Comparison of ENCODE assay signal across 18 cellular contexts in the genomic region with DNA sequence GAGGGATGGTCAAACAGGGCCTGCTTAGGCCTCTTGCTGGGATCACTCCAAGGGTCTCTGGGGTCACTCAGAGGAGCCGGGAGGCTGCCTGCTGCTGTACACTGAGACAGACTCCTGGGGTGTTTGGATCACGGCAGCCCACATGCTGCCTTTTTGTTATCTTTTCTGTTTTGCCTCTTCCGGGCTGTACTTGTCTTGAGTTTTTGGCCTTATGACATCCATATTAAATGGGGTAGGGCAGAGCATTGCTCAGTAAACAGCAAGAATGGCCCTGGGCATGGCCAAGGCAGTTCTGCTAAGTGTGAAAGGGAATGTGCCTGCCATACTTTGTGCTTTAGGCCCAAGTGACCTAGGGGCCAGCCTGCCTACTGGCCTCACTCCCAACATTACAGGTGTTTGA. TPM values are rescaled to one million over a fixed set of nuclear protein-coding genes. Genes with fewer than 3 reads are reported as not detected.
DNase-seq lines count a peak whose midpoint lies in the region; ATAC-seq and TF ChIP-seq lines count a peak whose summit lies in the region.
"Had no signal": no experiment of that assay in that cellular context is flagged by ENCODE, and none has a peak within 500 bp of the region (broad histone marks: within the 10 kb centered on the region; RNA-seq: fewer than 3 reads in every experiment).

No MANE protein-coding gene starts in this region.

- H3K36me3 ChIP-seq in parathyroid adenoma (ENCODE audit: control insufficient read depth, insufficient read depth, low read length): no peaks in the 10 kb centered on the region
- H3K36me3 ChIP-seq: ascending aorta, BLaER1, left lung, right lobe of liver had no signal

- H3K27me3 ChIP-seq in parathyroid adenoma (ENCODE audit: control insufficient read depth, insufficient read depth, low read length): no peaks in the 10 kb centered on the region
- H3K27me3 ChIP-seq: ascending aorta, BLaER1, right lobe of liver, testis had no signal

- no peak overlapping the region for H3K4me2 ChIP-seq in parathyroid adenoma (ENCODE audit: low read length)
- H3K4me2 ChIP-seq: BLaER1 had no signal

- peaks cover 2% of the 10 kb centered on the region for H3K9me3 ChIP-seq in iPS-18c (ENCODE audit: control insufficient read depth, insufficient read depth, low read length)
- no peaks in the 10 kb centered on the region for H3K9me3 ChIP-seq in parathyroid adenoma (ENCODE audit: control insufficient read depth, low read length)
- H3K9me3 ChIP-seq: ascending aorta, left lung, right lobe of liver, testis had no signal

- peak overlapping the region; percentile 94 for H2AFZ ChIP-seq in parathyroid adenoma

- peak overlapping the region; percentile 80 for H3K27ac ChIP-seq in angular gyrus (ENCODE audit: low read depth, low read length)
- no peak overlapping the region for H3K27ac ChIP-seq in parathyroid adenoma
- H3K27ac ChIP-seq: ascending aorta, BLaER1, left lung, right lobe of liver, testis had no signal

- ATAC-seq in activated CD8-positive, alpha-beta memory T cell treated with anti-CD3 and anti-CD28 coated beads, Interleukin-2, amount 10 ng/mL, durations not matched to agents 7 days and 5 days: no peak
- no peak for ATAC-seq in activated T-cell treated with anti-CD3 and anti-CD28 coated beads, Interleukin-2, amount 50 U/mL, for 72 hours (replicated peaks in 1 of 2)
- no peak for ATAC-seq in GM18519 (IDR thresholded peaks at IDR 0.05; ENCODE audit: low FRiP score, unreplicated experiment)
- ATAC-seq: HCT116 had no signal

- no peaks in the 10 kb centered on the region for H3K9me3 Mint-ChIP-seq in activated CD8-positive, alpha-beta memory T cell treated with anti-CD3 and anti-CD28 coated beads, Interleukin-2, amount 10 ng/mL, durations not matched to agents 7 days and 5 days (ENCODE audit: low read depth)
- H3K9me3 Mint-ChIP-seq in activated T-cell treated with anti-CD3 and anti-CD28 coated beads, Interleukin-2, amount 50 U/mL, for 72 hours: no peaks in the 10 kb centered on the region

- H3K27ac Mint-ChIP-seq in activated CD8-positive, alpha-beta memory T cell treated with anti-CD3 and anti-CD28 coated beads, Interleukin-2, amount 10 ng/mL, durations not matched to agents 7 days and 5 days: no peak overlapping the region
- no peak overlapping the region for H3K27ac Mint-ChIP-seq in activated T-cell treated with anti-CD3 and anti-CD28 coated beads, Interleukin-2, amount 50 U/mL, for 72 hours

- no peak for DNase-seq in activated CD8-positive, alpha-beta memory T cell treated with anti-CD3 and anti-CD28 coated beads, Interleukin-2, amount 10 ng/mL, durations not matched to agents 7 days and 5 days
- DNase-seq in activated CD8-positive, alpha-beta memory T cell treated with anti-CD3 and anti-CD28 coated beads for 24 hours: no peak
- no peak for DNase-seq in activated T-cell treated with anti-CD3 and anti-CD28 coated beads, Interleukin-2, amount 50 U/mL, for 72 hours
- DNase-seq in activated gamma-delta T cell treated with Interleukin-2 at 50 U/mL for 16 hours: no peak
- DNase-seq: Kasumi-1, NCI-H1048, right lobe of liver, testis had no signal

- H3K4me1 ChIP-seq in parathyroid adenoma: no peaks in the 10 kb centered on the region
- H3K4me1 ChIP-seq: ascending aorta, BLaER1, left lung had no signal

- no peak for TF ChIP-seq CTCF in parathyroid adenoma (IDR thresholded peaks at IDR 0.05)

- peaks cover 24% of the 10 kb centered on the region for H3K27me3 Mint-ChIP-seq in activated CD8-positive, alpha-beta memory T cell treated with anti-CD3 and anti-CD28 coated beads, Interleukin-2, amount 10 ng/mL, durations not matched to agents 7 days and 5 days
- peaks cover 53% of the 10 kb centered on the region for H3K27me3 Mint-ChIP-seq in activated T-cell treated with anti-CD3 and anti-CD28 coated beads, Interleukin-2, amount 50 U/mL, for 72 hours (ENCODE audit: low read depth)

- CTCF ChIA-PET in activated CD8-positive, alpha-beta memory T cell treated with anti-CD3 and anti-CD28 coated beads, Interleukin-2, amount 10 ng/mL, durations not matched to agents 7 days and 5 days (lab: Charles Lee): no interaction called here

- peak overlapping the region; percentile 48 for H3K4me3 Mint-ChIP-seq in activated CD8-positive, alpha-beta memory T cell treated with anti-CD3 and anti-CD28 coated beads, Interleukin-2, amount 10 ng/mL, durations not matched to agents 7 days and 5 days
- H3K4me3 Mint-ChIP-seq in activated T-cell treated with anti-CD3 and anti-CD28 coated beads, Interleukin-2, amount 50 U/mL, for 72 hours: peak overlapping the region in 1 of 2 donors; percentile 72

- H3K4me3 ChIP-seq in iPS-18c (ENCODE audit: insufficient read depth, low read depth, low read length) (0 out of 2 replicates have a peak overlapping the region, but pooled peaks have one; percentile 59), parathyroid adenoma (ENCODE audit: low read depth, low read length) (no peak overlapping the region)
- H3K4me3 ChIP-seq: BLaER1 had no signal

- H3K36me3 Mint-ChIP-seq in activated CD8-positive, alpha-beta memory T cell treated with anti-CD3 and anti-CD28 coated beads, Interleukin-2, amount 10 ng/mL, durations not matched to agents 7 days and 5 days: no peaks in the 10 kb centered on the region
- no peaks in the 10 kb centered on the region for H3K36me3 Mint-ChIP-seq in activated T-cell treated with anti-CD3 and anti-CD28 coated beads, Interleukin-2, amount 50 U/mL, for 72 hours (ENCODE audit: insufficient read depth in 2 of 2)

- H3K79me2 ChIP-seq in parathyroid adenoma: no peaks in the 10 kb centered on the region

- H3K4me1 Mint-ChIP-seq in activated CD8-positive, alpha-beta memory T cell treated with anti-CD3 and anti-CD28 coated beads, Interleukin-2, amount 10 ng/mL, durations not matched to agents 7 days and 5 days: peaks cover 7% of the 10 kb centered on the region
- peaks cover 9% of the 10 kb centered on the region for H3K4me1 Mint-ChIP-seq in activated T-cell treated with anti-CD3 and anti-CD28 coated beads, Interleukin-2, amount 50 U/mL, for 72 hours (ENCODE audit: low read depth)

- H3K9ac ChIP-seq in parathyroid adenoma: no peak overlapping the region
- H3K9ac ChIP-seq: BLaER1 had no signal

RNA-seq across cellular contexts. Expression of a gene that starts 0.8 kb away (rescaled TPM):
- total RNA-seq in activated CD8-positive, alpha-beta memory T cell treated with anti-CD3 and anti-CD28 coated beads, Interleukin-2, amount 10 ng/mL, durations not matched to agents 7 days and 5 days: not detected
- not detected for total RNA-seq in activated T-cell treated with anti-CD3 and anti-CD28 coated beads, Interleukin-2, amount 50 U/mL, for 72 hours
- total RNA-seq: glomerular endothelial cell, NCI-H460, right lobe of liver had no signal
